ENCODE assay signal across 14 cellular contexts in genomic region chr16:89113661-89114060, GRCh38. TPM values are rescaled to one million over a fixed set of nuclear protein-coding genes. Genes with fewer than 3 reads are reported as not detected.
A peak's percentile ranks its signal among the peaks of the same experiment; 100 is the strongest.
DNase-seq lines count a peak whose midpoint lies in the region; ATAC-seq and FAIRE-seq lines count a peak whose summit lies in the region.
"Had no signal": no experiment of that assay in that cellular context is flagged by ENCODE, and none has a peak within 500 bp of the region (broad histone marks: within the 10 kb centered on the region; RNA-seq: fewer than 3 reads in every experiment).

No MANE protein-coding gene starts in this region.

- H3K27me3 Mint-ChIP-seq in activated T-cell treated with anti-CD3 and anti-CD28 coated beads, Interleukin-2, amount 50 U/mL, for 72 hours (ENCODE audit: low read depth) = no peaks in the 10 kb centered on the region
- no peaks in the 10 kb centered on the region for H3K27me3 Mint-ChIP-seq in activated T-helper 17 cell treated with anti-CD3 and anti-CD28 coated beads, Interleukin-2, amount 50 U/mL, for 72 hours

- no peak overlapping the region for H3K4me2 ChIP-seq in neuronal stem cell (ENCODE audit: insufficient read depth, low read length, poor library complexity, severe bottlenecking)

- no peak overlapping the region for H4K91ac ChIP-seq in neuronal stem cell (ENCODE audit: low read depth, low read length, poor library complexity)

- no peak overlapping the region for H2AFZ ChIP-seq in neuronal stem cell (ENCODE audit: low read length)

- no peak overlapping the region for H3K9ac ChIP-seq in neuronal stem cell (ENCODE audit: low read depth, low read length, poor library complexity)

- DNase-seq in activated T-cell treated with anti-CD3 and anti-CD28 coated beads, Interleukin-2, amount 50 U/mL, for 72 hours = no peak
- DNase-seq in activated T-cell treated with anti-CD3 and anti-CD28 coated beads, Interleukin-2, amount 50 U/mL, for 1 hour = no peak
- DNase-seq in GM18507 (ENCODE audit: extremely low spot score, insufficient read length, low read depth) (no peak), neuronal stem cell (ENCODE audit: low spot score) (no peak), NCI-H128 (lab: John Stamatoyannopoulos, UW; ENCODE audit: unreplicated experiment) (no peak), NCI-H146 (lab: John Stamatoyannopoulos, UW) (no peak), NCI-H2227 treated with DMSO at 0.1 percent for 48 hours (lab: John Stamatoyannopoulos, UW) (no peak)
- DNase-seq: DMS53, islet precursor cell, NCI-H1417 treated with DMSO at 0.1 percent for 48 hours had no signal

- peaks cover 3% of the 10 kb centered on the region for H3K79me1 ChIP-seq in neuronal stem cell (ENCODE audit: low read depth, low read length)

- no peak overlapping the region for H2BK120ac ChIP-seq in neuronal stem cell (ENCODE audit: low read depth, low read length)

- H3K9me3 Mint-ChIP-seq in activated T-cell treated with anti-CD3 and anti-CD28 coated beads, Interleukin-2, amount 50 U/mL, for 72 hours = no peaks in the 10 kb centered on the region
- no peaks in the 10 kb centered on the region for H3K9me3 Mint-ChIP-seq in activated T-helper 17 cell treated with anti-CD3 and anti-CD28 coated beads, Interleukin-2, amount 50 U/mL, for 72 hours

- no peak overlapping the region for H3K14ac ChIP-seq in neuronal stem cell (ENCODE audit: low read length)

- no CpG with 5 or more reads among the region's 27 CpGs for WGBS in neuronal stem cell (ENCODE audit: extremely low coverage in 2 of 2, insufficient read length in 2 of 2, insufficient replicate concordance in 1 of 2), 2 donors

- H2AK5ac ChIP-seq in neuronal stem cell (ENCODE audit: low read depth, low read length) = peak overlapping the region; percentile 90

- H3K9me3 ChIP-seq in neuronal stem cell (replicated peaks in 1 of 2; ENCODE audit: control insufficient read depth in 2 of 2, insufficient read depth in 1 of 2, low read depth in 1 of 2, low read length in 2 of 2) = peaks cover 0 to 4% of the 10 kb centered on the region in 2 donors

- H3K4me3 ChIP-seq in neuronal stem cell (ENCODE audit: low read length in 2 of 2) = no peak overlapping the region

- peak overlapping the region in 1 of 2 donors; percentile 76 for H3K4me3 Mint-ChIP-seq in activated T-cell treated with anti-CD3 and anti-CD28 coated beads, Interleukin-2, amount 50 U/mL, for 72 hours
- H3K4me3 Mint-ChIP-seq in activated T-helper 17 cell treated with anti-CD3 and anti-CD28 coated beads, Interleukin-2, amount 50 U/mL, for 72 hours = peak overlapping the region; percentile 99

- H2BK15ac ChIP-seq in neuronal stem cell (ENCODE audit: low read length) = peak overlapping the region; percentile 9

- peak; percentile 54 for FAIRE-seq in GM18507 (lab: Jason Lieb, UNC)

- peaks cover 41 to 76% of the 10 kb centered on the region in 2 donors for H3K36me3 ChIP-seq in neuronal stem cell (replicated peaks in 1 of 2; ENCODE audit: control insufficient read depth in 2 of 2, insufficient read depth in 2 of 2, low read length in 2 of 2)

- peak overlapping the region; percentile 34 for H3K23ac ChIP-seq in neuronal stem cell (ENCODE audit: low read depth, low read length, poor library complexity)

- peak overlapping the region; percentile 99 for H3K18ac ChIP-seq in neuronal stem cell (ENCODE audit: low read length)

- no peaks in the 10 kb centered on the region for H3K27me3 ChIP-seq in neuronal stem cell (ENCODE audit: control insufficient read depth in 3 of 3, insufficient read depth in 3 of 3, low read depth in 1 of 3, low read length in 3 of 3)

- peak overlapping the region; percentile 32 for H3K27ac Mint-ChIP-seq in activated T-cell treated with anti-CD3 and anti-CD28 coated beads, Interleukin-2, amount 50 U/mL, for 72 hours
- H3K27ac Mint-ChIP-seq in activated T-helper 17 cell treated with anti-CD3 and anti-CD28 coated beads, Interleukin-2, amount 50 U/mL, for 72 hours = peak overlapping the region; percentile 99

- no peak for ATAC-seq in activated T-cell treated with anti-CD3 and anti-CD28 coated beads, Interleukin-2, amount 50 U/mL, for 72 hours (replicated peaks in 1 of 2)
- ATAC-seq in activated T-helper 17 cell treated with anti-CD3 and anti-CD28 coated beads, Interleukin-2, amount 50 U/mL, for 72 hours (replicated peaks) = no peak
- ATAC-seq: HCT116 had no signal

- no peak overlapping the region for H4K8ac ChIP-seq in neuronal stem cell (ENCODE audit: low read depth, low read length)

- H3K4me1 Mint-ChIP-seq in activated T-cell treated with anti-CD3 and anti-CD28 coated beads, Interleukin-2, amount 50 U/mL, for 72 hours (ENCODE audit: low read depth) = peaks cover 27% of the 10 kb centered on the region
- peaks cover 20% of the 10 kb centered on the region for H3K4me1 Mint-ChIP-seq in activated T-helper 17 cell treated with anti-CD3 and anti-CD28 coated beads, Interleukin-2, amount 50 U/mL, for 72 hours

- peaks cover 8 to 12% of the 10 kb centered on the region in 2 donors for H3K36me3 Mint-ChIP-seq in activated T-cell treated with anti-CD3 and anti-CD28 coated beads, Interleukin-2, amount 50 U/mL, for 72 hours (ENCODE audit: insufficient read depth in 2 of 2)
- H3K36me3 Mint-ChIP-seq in activated T-helper 17 cell treated with anti-CD3 and anti-CD28 coated beads, Interleukin-2, amount 50 U/mL, for 72 hours (ENCODE audit: low read depth) = peaks cover 42% of the 10 kb centered on the region

- no peak overlapping the region for H3K27ac ChIP-seq in neuronal stem cell (replicated peaks; ENCODE audit: low read length)

- H3K4me1 ChIP-seq in neuronal stem cell (ENCODE audit: control insufficient read depth in 2 of 2, insufficient read depth in 1 of 2, low read depth in 1 of 2, low read length in 2 of 2) = peaks cover 6 to 16% of the 10 kb centered on the region in 2 donors

- H2BK12ac ChIP-seq in neuronal stem cell (ENCODE audit: low read length) = peak overlapping the region; percentile 86

- H3K4ac ChIP-seq in neuronal stem cell (ENCODE audit: low read length) = peak overlapping the region; percentile 70

- H2BK5ac ChIP-seq in neuronal stem cell (ENCODE audit: low read length) = peak overlapping the region; percentile 98

RNA-seq across cellular contexts. Expression of gene ACSF3, which starts 20.0 kb away (rescaled TPM):
- total RNA-seq in activated T-cell treated with anti-CD3 and anti-CD28 coated beads, Interleukin-2, amount 50 U/mL, for 72 hours = 10 to 100 TPM; 50.6 to 66.7 TPM
- 10 to 100 TPM; 35.4 to 47.9 TPM for total RNA-seq in activated T-helper 17 cell treated with anti-CD3 and anti-CD28 coated beads, Interleukin-2, amount 50 U/mL, for 72 hours
- polyA plus RNA-seq in neuronal stem cell (2013, experiment 1 of 2) = 8.9 TPM
- 9.7 TPM for polyA plus RNA-seq in neuronal stem cell (2013, experiment 2 of 2)

RNA-seq across cellular contexts. Expression of gene CDH15, which starts 57.9 kb away (rescaled TPM):
- not detected for total RNA-seq in activated T-cell treated with anti-CD3 and anti-CD28 coated beads, Interleukin-2, amount 50 U/mL, for 72 hours
- under 1 TPM; 0.15 to 0.37 TPM for total RNA-seq in activated T-helper 17 cell treated with anti-CD3 and anti-CD28 coated beads, Interleukin-2, amount 50 U/mL, for 72 hours
- polyA plus RNA-seq in neuronal stem cell (2013, experiment 1 of 2) = 0.03 TPM
- polyA plus RNA-seq in neuronal stem cell (2013, experiment 2 of 2) = 0.03 TPM
- total RNA-seq: epithelial cell of proximal tubule; T-helper 2 cell treated with Interferon-gamma antibody and Interleukin-4, amounts not matched to agents 100 ng/mL and 5 ng/mL, for 36 hours had no signal
